In genomic region chr19:15374796-15375440, GRCh38 we compare ENCODE assay signal across 14 cellular contexts. TPM values are rescaled to one million over a fixed set of nuclear protein-coding genes. Genes with fewer than 3 reads are reported as not detected.
DNase-seq lines count a peak whose midpoint lies in the region; ATAC-seq and TF ChIP-seq lines count a peak whose summit lies in the region.
"Had no signal": no experiment of that assay in that cellular context is flagged by ENCODE, and none has a peak within 500 bp of the region (broad histone marks: within the 10 kb centered on the region; RNA-seq: fewer than 3 reads in every experiment).

No MANE protein-coding gene starts in this region.

- no peak overlapping the region for H3K4me3 Mint-ChIP-seq in stimulated activated naive CD8-positive, alpha-beta T cell treated with anti-CD3 and anti-CD28 coated beads, Interleukin-15, Interleukin-2, amounts not matched to agents 100 ng/mL and 50 ng/mL, for 24 hours
- H3K4me3 Mint-ChIP-seq in stimulated activated naive CD8-positive, alpha-beta T cell treated with anti-CD3 and anti-CD28 coated beads, Interleukin-15, amount 100 ng/mL, for 72 hours, result no peak overlapping the region
- H3K4me3 Mint-ChIP-seq in progenitor cell of endocrine pancreas (ENCODE audit: low read depth), result no peak overlapping the region
- H3K4me3 Mint-ChIP-seq in activated naive CD4-positive, alpha-beta T cell treated with anti-CD3 and anti-CD28 coated beads, Interleukin-2, amount 10 ng/mL, durations not matched to agents 7 days and 5 days, result no peak overlapping the region

- peak overlapping the region; percentile 65 for H3K27ac Mint-ChIP-seq in stimulated activated naive CD8-positive, alpha-beta T cell treated with anti-CD3 and anti-CD28 coated beads, Interleukin-15, Interleukin-2, amounts not matched to agents 100 ng/mL and 50 ng/mL, for 24 hours
- H3K27ac Mint-ChIP-seq in stimulated activated naive CD8-positive, alpha-beta T cell treated with anti-CD3 and anti-CD28 coated beads, Interleukin-15, amount 100 ng/mL, for 72 hours, result no peak overlapping the region
- peak overlapping the region; percentile 24 for H3K27ac Mint-ChIP-seq in progenitor cell of endocrine pancreas
- no peak overlapping the region for H3K27ac Mint-ChIP-seq in activated naive CD4-positive, alpha-beta T cell treated with anti-CD3 and anti-CD28 coated beads, Interleukin-2, amount 10 ng/mL, durations not matched to agents 7 days and 5 days

- DNase-seq in stimulated activated naive CD8-positive, alpha-beta T cell treated with anti-CD3 and anti-CD28 coated beads, Interleukin-15, amount 100 ng/mL, for 72 hours, result no peak
- DNase-seq in Right ventricle myocardium superior (peak; percentile 88), progenitor cell of endocrine pancreas (ENCODE audit: low spot score, unreplicated experiment) (no peak), DMS153 treated with DMSO at 0.1 percent for 48 hours (lab: John Stamatoyannopoulos, UW; ENCODE audit: unreplicated experiment) (no peak), HK-2 (ENCODE audit: unreplicated experiment) (no peak)
- no peak for DNase-seq in activated naive CD4-positive, alpha-beta T cell treated with anti-CD3 and anti-CD28 coated beads, Interleukin-2, amount 10 ng/mL, durations not matched to agents 7 days and 5 days
- DNase-seq: activated T-cell treated with anti-CD3 and anti-CD28 coated beads, Interleukin-2, amount 50 U/mL, for 1 hour; erythroblast; H7; NCI-H1092 treated with DMSO at 0.1 percent for 48 hours; NCI-H526; retina had no signal

- no peak for TF ChIP-seq CTCF in progenitor cell of endocrine pancreas (IDR thresholded peaks at IDR 0.05; ENCODE audit: unreplicated experiment)

- intact Hi-C loops in Right ventricle myocardium superior (cut with DNase I), result loop anchor here (10.0 kb wide), 1 partner anchor 120 kb away; no protein-coding TSS in a partner anchor

- H3K4me1 Mint-ChIP-seq in stimulated activated naive CD8-positive, alpha-beta T cell treated with anti-CD3 and anti-CD28 coated beads, Interleukin-15, Interleukin-2, amounts not matched to agents 100 ng/mL and 50 ng/mL, for 24 hours (ENCODE audit: low read depth), result peaks cover 34% of the 10 kb centered on the region
- H3K4me1 Mint-ChIP-seq in stimulated activated naive CD8-positive, alpha-beta T cell treated with anti-CD3 and anti-CD28 coated beads, Interleukin-15, amount 100 ng/mL, for 72 hours, result peaks cover 46% of the 10 kb centered on the region
- peaks cover 16% of the 10 kb centered on the region for H3K4me1 Mint-ChIP-seq in progenitor cell of endocrine pancreas (ENCODE audit: low read depth)
- peaks cover 23% of the 10 kb centered on the region for H3K4me1 Mint-ChIP-seq in activated naive CD4-positive, alpha-beta T cell treated with anti-CD3 and anti-CD28 coated beads, Interleukin-2, amount 10 ng/mL, durations not matched to agents 7 days and 5 days

- no peak for ATAC-seq in stimulated activated naive CD8-positive, alpha-beta T cell treated with anti-CD3 and anti-CD28 coated beads, Interleukin-15, amount 100 ng/mL, for 72 hours
- ATAC-seq in Right ventricle myocardium superior (ENCODE audit: poor library complexity) (peak; percentile 48), GM21576 (IDR thresholded peaks at IDR 0.05; ENCODE audit: unreplicated experiment) (no peak)

- no peaks in the 10 kb centered on the region for H3K9me3 Mint-ChIP-seq in stimulated activated naive CD8-positive, alpha-beta T cell treated with anti-CD3 and anti-CD28 coated beads, Interleukin-15, Interleukin-2, amounts not matched to agents 100 ng/mL and 50 ng/mL, for 24 hours
- no peaks in the 10 kb centered on the region for H3K9me3 Mint-ChIP-seq in stimulated activated naive CD8-positive, alpha-beta T cell treated with anti-CD3 and anti-CD28 coated beads, Interleukin-15, amount 100 ng/mL, for 72 hours
- H3K9me3 Mint-ChIP-seq in progenitor cell of endocrine pancreas (ENCODE audit: low read depth), result no peaks in the 10 kb centered on the region
- no peaks in the 10 kb centered on the region for H3K9me3 Mint-ChIP-seq in activated naive CD4-positive, alpha-beta T cell treated with anti-CD3 and anti-CD28 coated beads, Interleukin-2, amount 10 ng/mL, durations not matched to agents 7 days and 5 days

- CTCF ChIA-PET in activated naive CD4-positive, alpha-beta T cell treated with anti-CD3 and anti-CD28 coated beads, Interleukin-2, amount 10 ng/mL, durations not matched to agents 7 days and 5 days (lab: Charles Lee), result no interaction called here

- H3K36me3 Mint-ChIP-seq in stimulated activated naive CD8-positive, alpha-beta T cell treated with anti-CD3 and anti-CD28 coated beads, Interleukin-15, Interleukin-2, amounts not matched to agents 100 ng/mL and 50 ng/mL, for 24 hours (ENCODE audit: low read depth), result peaks cover 37% of the 10 kb centered on the region
- H3K36me3 Mint-ChIP-seq in progenitor cell of endocrine pancreas (ENCODE audit: insufficient read depth), result peaks cover 1% of the 10 kb centered on the region
- H3K36me3 Mint-ChIP-seq in activated naive CD4-positive, alpha-beta T cell treated with anti-CD3 and anti-CD28 coated beads, Interleukin-2, amount 10 ng/mL, durations not matched to agents 7 days and 5 days, result peaks cover 24% of the 10 kb centered on the region

- H3K27me3 Mint-ChIP-seq in stimulated activated naive CD8-positive, alpha-beta T cell treated with anti-CD3 and anti-CD28 coated beads, Interleukin-15, Interleukin-2, amounts not matched to agents 100 ng/mL and 50 ng/mL, for 24 hours, result no peaks in the 10 kb centered on the region
- no peaks in the 10 kb centered on the region for H3K27me3 Mint-ChIP-seq in stimulated activated naive CD8-positive, alpha-beta T cell treated with anti-CD3 and anti-CD28 coated beads, Interleukin-15, amount 100 ng/mL, for 72 hours
- H3K27me3 Mint-ChIP-seq in progenitor cell of endocrine pancreas, result no peaks in the 10 kb centered on the region
- no peaks in the 10 kb centered on the region for H3K27me3 Mint-ChIP-seq in activated naive CD4-positive, alpha-beta T cell treated with anti-CD3 and anti-CD28 coated beads, Interleukin-2, amount 10 ng/mL, durations not matched to agents 7 days and 5 days

RNA-seq across cellular contexts. Expression of gene AKAP8, which starts 4.7 kb away (rescaled TPM):
- total RNA-seq in Right ventricle myocardium superior (20.6 TPM), progenitor cell of endocrine pancreas (44.0 and 51.9 TPM in 2 replicates)

RNA-seq across cellular contexts. Expression of gene BRD4, which starts 42.6 kb away (rescaled TPM):
- total RNA-seq in Right ventricle myocardium superior (55.1 TPM), progenitor cell of endocrine pancreas (144 and 148 TPM in 2 replicates)

RNA-seq across cellular contexts. Expression of gene AKAP8L, which starts 43.9 kb away (rescaled TPM):
- 74.5 TPM for total RNA-seq in Right ventricle myocardium superior
- total RNA-seq in progenitor cell of endocrine pancreas, result 208 and 228 TPM in 2 replicates

Comparison
In these comparisons a context has a peak if more than half of its experiments do, and no peak if none do; other contexts are left out.
1. H3K27ac Mint-ChIP-seq: peak in stimulated activated naive CD8-positive, alpha-beta T cell treated with anti-CD3 and anti-CD28 coated beads, Interleukin-15, Interleukin-2, amounts not matched to agents 100 ng/mL and 50 ng/mL, for 24 hours (single experiment) and progenitor cell of endocrine pancreas (single experiment); none in stimulated activated naive CD8-positive, alpha-beta T cell treated with anti-CD3 and anti-CD28 coated beads, Interleukin-15, amount 100 ng/mL, for 72 hours (0 of 2) and activated naive CD4-positive, alpha-beta T cell treated with anti-CD3 and anti-CD28 coated beads, Interleukin-2, amount 10 ng/mL, durations not matched to agents 7 days and 5 days (single experiment).